1 cellular context compared by ENCODE assay signal in the genomic region with DNA sequence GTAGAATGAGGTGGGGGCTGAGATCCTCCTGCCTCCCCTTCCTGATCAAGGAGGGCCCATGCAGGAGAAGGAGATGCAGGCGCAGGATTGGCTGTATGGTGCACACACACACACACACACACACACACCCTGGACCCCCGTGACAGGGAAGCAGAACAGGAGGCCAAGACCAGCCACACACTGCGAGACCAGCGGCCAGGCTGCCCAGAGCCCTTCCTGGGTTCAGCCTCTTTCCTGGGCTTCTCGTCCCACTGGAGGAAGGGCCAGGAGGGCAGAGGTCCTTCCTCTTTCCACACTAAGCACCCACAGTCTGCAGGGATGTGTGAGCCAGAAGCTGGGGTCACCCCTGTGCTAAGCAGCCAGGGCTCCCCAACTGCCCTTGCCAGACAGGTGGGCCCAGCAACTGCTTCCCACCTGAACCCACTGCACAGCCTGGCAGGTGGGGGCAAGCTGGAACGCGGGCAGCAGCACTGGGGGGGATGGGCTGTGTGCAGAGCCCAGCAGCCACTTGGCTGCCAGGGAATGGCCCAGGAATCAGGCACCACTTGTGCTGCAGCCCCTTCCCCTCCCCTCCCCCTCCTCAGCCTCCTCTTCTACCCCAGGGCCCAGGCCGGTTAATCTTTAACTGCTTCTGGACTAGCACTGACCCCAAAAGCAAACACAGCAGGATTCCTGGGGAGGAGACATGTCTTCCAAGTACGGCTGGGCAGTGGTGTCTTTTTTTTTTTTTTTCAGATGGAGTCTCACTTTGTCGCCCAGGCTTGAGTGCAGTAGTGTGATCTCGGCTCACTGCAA.
A peak's percentile ranks its signal among the peaks of the same experiment; 100 is the strongest.
TF ChIP-seq lines count a peak whose summit lies in the region.

No MANE protein-coding gene starts in this region.

TF ChIP-seq in HepG2, 621 proteins besides CTCF, POLR2A, EP300 and RAD21 (continued from another document and continues in another):
- TF ChIP-seq, protein P1, sequence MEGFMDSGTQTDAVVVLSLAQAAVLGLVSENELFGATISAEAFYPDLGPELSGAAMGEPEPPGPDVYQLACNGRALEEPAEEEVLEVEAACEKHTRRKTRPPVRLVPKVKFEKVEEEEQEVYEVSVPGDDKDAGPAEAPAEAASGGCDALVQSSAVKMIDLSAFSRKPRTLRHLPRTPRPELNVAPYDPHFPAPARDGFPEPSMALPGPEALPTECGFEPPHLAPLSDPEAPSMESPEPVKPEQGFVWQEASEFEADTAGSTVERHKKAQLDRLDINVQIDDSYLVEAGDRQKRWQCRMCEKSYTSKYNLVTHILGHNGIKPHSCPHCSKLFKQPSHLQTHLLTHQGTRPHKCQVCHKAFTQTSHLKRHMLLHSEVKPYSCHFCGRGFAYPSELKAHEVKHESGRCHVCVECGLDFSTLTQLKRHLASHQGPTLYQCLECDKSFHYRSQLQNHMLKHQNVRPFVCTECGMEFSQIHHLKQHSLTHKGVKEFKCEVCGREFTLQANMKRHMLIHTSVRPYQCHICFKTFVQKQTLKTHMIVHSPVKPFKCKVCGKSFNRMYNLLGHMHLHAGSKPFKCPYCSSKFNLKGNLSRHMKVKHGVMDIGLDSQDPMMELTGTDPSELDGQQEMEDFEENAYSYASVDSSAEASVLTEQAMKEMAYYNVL (CRISPR knock-in tag; IDR thresholded peaks at IDR 0.05; ENCODE audit: borderline replicate concordance) = peak; percentile 15; the same call in 1 of the 2 replicates
- TF ChIP-seq RFX3 (CRISPR knock-in tag; IDR thresholded peaks at IDR 0.05) = no peak
- 0 out of 2 replicates have a peak, but pooled peaks have one; percentile 67 for TF ChIP-seq ZNF225 (CRISPR knock-in tag; IDR thresholded peaks at IDR 0.05)
- TF ChIP-seq, protein P2, sequence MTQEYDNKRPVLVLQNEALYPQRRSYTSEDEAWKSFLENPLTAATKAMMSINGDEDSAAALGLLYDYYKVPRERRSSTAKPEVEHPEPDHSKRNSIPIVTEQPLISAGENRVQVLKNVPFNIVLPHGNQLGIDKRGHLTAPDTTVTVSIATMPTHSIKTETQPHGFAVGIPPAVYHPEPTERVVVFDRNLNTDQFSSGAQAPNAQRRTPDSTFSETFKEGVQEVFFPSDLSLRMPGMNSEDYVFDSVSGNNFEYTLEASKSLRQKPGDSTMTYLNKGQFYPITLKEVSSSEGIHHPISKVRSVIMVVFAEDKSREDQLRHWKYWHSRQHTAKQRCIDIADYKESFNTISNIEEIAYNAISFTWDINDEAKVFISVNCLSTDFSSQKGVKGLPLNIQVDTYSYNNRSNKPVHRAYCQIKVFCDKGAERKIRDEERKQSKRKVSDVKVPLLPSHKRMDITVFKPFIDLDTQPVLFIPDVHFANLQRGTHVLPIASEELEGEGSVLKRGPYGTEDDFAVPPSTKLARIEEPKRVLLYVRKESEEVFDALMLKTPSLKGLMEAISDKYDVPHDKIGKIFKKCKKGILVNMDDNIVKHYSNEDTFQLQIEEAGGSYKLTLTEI (CRISPR knock-in tag; conservative IDR thresholded peaks at IDR 0.05) = no peak
- TF ChIP-seq, protein P3, sequence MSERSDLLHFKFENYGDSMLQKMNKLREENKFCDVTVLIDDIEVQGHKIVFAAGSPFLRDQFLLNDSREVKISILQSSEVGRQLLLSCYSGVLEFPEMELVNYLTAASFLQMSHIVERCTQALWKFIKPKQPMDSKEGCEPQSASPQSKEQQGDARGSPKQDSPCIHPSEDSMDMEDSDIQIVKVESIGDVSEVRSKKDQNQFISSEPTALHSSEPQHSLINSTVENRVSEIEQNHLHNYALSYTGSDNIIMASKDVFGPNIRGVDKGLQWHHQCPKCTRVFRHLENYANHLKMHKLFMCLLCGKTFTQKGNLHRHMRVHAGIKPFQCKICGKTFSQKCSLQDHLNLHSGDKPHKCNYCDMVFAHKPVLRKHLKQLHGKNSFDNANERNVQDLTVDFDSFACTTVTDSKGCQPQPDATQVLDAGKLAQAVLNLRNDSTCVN (CRISPR knock-in tag; IDR thresholded peaks at IDR 0.05; ENCODE audit: borderline replicate concordance) = no peak; the same call in 1 of the 2 replicates
- TF ChIP-seq ZNF879 (CRISPR knock-in tag; IDR thresholded peaks at IDR 0.05) = no peak
- peak; percentile 13 for TF ChIP-seq ZEB1 (IDR thresholded peaks at IDR 0.05; ENCODE audit: insufficient replicate concordance, low read depth)
- TF ChIP-seq FOXJ3 (CRISPR knock-in tag; IDR thresholded peaks at IDR 0.05; ENCODE audit: borderline replicate concordance) = no peak
- TF ChIP-seq HNRNPL (IDR thresholded peaks at IDR 0.05; ENCODE audit: low read depth, low read length) = peak; percentile 94
- no peak for TF ChIP-seq ZNF615 (CRISPR knock-in tag; IDR thresholded peaks at IDR 0.05; ENCODE audit: borderline replicate concordance)
- no peak for TF ChIP-seq SIN3B (IDR thresholded peaks at IDR 0.05; ENCODE audit: low read length)
- TF ChIP-seq SMAD3 (CRISPR knock-in tag; IDR thresholded peaks at IDR 0.05) = no peak
- no peak for TF ChIP-seq NFYC (CRISPR knock-in tag; IDR thresholded peaks at IDR 0.05)
- 0 out of 2 replicates have a peak, but pooled peaks have one; percentile 30 for TF ChIP-seq ARNT2 (CRISPR knock-in tag; IDR thresholded peaks at IDR 0.05; ENCODE audit: low read depth)
- TF ChIP-seq CCDC6 (CRISPR knock-in tag; IDR thresholded peaks at IDR 0.05) = peak; percentile 80
- peak; percentile 64 for TF ChIP-seq NR2C2 (CRISPR knock-in tag; IDR thresholded peaks at IDR 0.05; ENCODE audit: borderline replicate concordance)
- TF ChIP-seq, protein P4, sequence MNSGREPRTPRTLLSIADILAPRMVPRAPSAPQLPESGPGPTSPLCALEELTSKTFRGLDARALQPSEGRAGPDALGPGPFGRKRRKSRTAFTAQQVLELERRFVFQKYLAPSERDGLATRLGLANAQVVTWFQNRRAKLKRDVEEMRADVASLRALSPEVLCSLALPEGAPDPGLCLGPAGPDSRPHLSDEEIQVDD (CRISPR knock-in tag; IDR thresholded peaks at IDR 0.05; ENCODE audit: borderline replicate concordance) = no peak
- TF ChIP-seq HDAC1 (CRISPR knock-in tag; IDR thresholded peaks at IDR 0.05) = peak; percentile 72
- peak; percentile 68 for TF ChIP-seq GATAD2A (CRISPR knock-in tag; IDR thresholded peaks at IDR 0.05)
- TF ChIP-seq, protein P5, sequence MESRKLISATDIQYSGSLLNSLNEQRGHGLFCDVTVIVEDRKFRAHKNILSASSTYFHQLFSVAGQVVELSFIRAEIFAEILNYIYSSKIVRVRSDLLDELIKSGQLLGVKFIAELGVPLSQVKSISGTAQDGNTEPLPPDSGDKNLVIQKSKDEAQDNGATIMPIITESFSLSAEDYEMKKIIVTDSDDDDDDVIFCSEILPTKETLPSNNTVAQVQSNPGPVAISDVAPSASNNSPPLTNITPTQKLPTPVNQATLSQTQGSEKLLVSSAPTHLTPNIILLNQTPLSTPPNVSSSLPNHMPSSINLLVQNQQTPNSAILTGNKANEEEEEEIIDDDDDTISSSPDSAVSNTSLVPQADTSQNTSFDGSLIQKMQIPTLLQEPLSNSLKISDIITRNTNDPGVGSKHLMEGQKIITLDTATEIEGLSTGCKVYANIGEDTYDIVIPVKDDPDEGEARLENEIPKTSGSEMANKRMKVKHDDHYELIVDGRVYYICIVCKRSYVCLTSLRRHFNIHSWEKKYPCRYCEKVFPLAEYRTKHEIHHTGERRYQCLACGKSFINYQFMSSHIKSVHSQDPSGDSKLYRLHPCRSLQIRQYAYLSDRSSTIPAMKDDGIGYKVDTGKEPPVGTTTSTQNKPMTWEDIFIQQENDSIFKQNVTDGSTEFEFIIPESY (CRISPR knock-in tag; IDR thresholded peaks at IDR 0.05) = no peak
- TF ChIP-seq ZNF619 (CRISPR knock-in tag; IDR thresholded peaks at IDR 0.05) = peak; percentile 69; the same call in 1 of the 2 replicates
- no peak for TF ChIP-seq ZFAT (CRISPR knock-in tag; conservative IDR thresholded peaks at IDR 0.05)
- TF ChIP-seq, protein P6, sequence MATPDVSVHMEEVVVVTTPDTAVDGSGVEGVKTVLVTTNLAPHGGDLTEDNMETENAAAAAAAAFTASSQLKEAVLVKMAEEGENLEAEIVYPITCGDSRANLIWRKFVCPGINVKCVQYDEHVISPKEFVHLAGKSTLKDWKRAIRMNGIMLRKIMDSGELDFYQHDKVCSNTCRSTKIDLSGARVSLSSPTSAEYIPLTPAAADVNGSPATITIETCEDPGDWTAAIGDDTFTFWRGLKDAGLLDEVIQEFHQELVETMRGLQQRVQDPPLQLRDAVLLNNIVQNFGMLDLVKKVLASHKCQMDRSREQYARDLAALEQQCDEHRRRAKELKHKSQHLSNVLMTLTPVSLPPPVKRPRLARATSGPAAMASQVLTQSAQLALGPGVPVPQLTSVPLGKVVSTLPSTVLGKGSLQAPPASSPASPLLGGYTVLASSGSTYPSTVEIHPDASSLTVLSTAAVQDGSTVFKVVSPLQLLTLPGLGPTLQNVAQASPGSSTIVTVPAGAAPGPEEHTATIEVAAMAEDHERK (CRISPR knock-in tag; IDR thresholded peaks at IDR 0.05; ENCODE audit: low read depth) = no peak
- no peak for TF ChIP-seq MATR3 (CRISPR knock-in tag; IDR thresholded peaks at IDR 0.05)
- no peak for TF ChIP-seq POLR2AphosphoS2 (IDR thresholded peaks at IDR 0.05; ENCODE audit: low read depth, low read length)
- no peak for TF ChIP-seq STAT5B (CRISPR knock-in tag; IDR thresholded peaks at IDR 0.05)
- TF ChIP-seq PTBP1 (IDR thresholded peaks at IDR 0.05; ENCODE audit: low read depth, low read length, poor library complexity, severe bottlenecking) = no peak
- TF ChIP-seq ZFP36 (IDR thresholded peaks at IDR 0.05; ENCODE audit: borderline replicate concordance, low read depth, low read length, partially characterized antibody) = no peak
- no peak for TF ChIP-seq NCOR1 (IDR thresholded peaks at IDR 0.05; ENCODE audit: borderline replicate concordance, low read length)
- TF ChIP-seq, protein P7, sequence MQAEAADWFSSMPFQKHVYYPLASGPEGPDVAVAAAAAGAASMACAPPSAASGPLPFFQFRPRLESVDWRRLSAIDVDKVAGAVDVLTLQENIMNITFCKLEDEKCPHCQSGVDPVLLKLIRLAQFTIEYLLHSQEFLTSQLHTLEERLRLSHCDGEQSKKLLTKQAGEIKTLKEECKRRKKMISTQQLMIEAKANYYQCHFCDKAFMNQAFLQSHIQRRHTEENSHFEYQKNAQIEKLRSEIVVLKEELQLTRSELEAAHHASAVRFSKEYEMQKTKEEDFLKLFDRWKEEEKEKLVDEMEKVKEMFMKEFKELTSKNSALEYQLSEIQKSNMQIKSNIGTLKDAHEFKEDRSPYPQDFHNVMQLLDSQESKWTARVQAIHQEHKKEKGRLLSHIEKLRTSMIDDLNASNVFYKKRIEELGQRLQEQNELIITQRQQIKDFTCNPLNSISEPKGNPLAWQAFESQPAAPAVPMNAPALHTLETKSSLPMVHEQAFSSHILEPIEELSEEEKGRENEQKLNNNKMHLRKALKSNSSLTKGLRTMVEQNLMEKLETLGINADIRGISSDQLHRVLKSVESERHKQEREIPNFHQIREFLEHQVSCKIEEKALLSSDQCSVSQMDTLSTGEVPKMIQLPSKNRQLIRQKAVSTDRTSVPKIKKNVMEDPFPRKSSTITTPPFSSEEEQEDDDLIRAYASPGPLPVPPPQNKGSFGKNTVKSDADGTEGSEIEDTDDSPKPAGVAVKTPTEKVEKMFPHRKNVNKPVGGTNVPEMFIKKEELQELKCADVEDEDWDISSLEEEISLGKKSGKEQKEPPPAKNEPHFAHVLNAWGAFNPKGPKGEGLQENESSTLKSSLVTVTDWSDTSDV (CRISPR knock-in tag; IDR thresholded peaks at IDR 0.05) = no peak
- no peak for TF ChIP-seq KMT2B (CRISPR knock-in tag; IDR thresholded peaks at IDR 0.05)
- TF ChIP-seq SP2 (CRISPR knock-in tag; IDR thresholded peaks at IDR 0.05) = no peak
- peak; percentile 47; the same call in 1 of the 2 replicates for TF ChIP-seq TGIF2 (CRISPR knock-in tag; IDR thresholded peaks at IDR 0.05)
- TF ChIP-seq FOXA1 (IDR thresholded peaks at IDR 0.05) = no peak
- TF ChIP-seq FOXA1 (CRISPR knock-in tag; IDR thresholded peaks at IDR 0.05) = peak; percentile 80
- TF ChIP-seq ZMYM2 (CRISPR knock-in tag; IDR thresholded peaks at IDR 0.05) = no peak
- TF ChIP-seq ZNF841 (CRISPR knock-in tag; IDR thresholded peaks at IDR 0.05; ENCODE audit: borderline replicate concordance) = no peak
- no peak for TF ChIP-seq ZNF263 (CRISPR knock-in tag; IDR thresholded peaks at IDR 0.05)
- TF ChIP-seq, protein P8, sequence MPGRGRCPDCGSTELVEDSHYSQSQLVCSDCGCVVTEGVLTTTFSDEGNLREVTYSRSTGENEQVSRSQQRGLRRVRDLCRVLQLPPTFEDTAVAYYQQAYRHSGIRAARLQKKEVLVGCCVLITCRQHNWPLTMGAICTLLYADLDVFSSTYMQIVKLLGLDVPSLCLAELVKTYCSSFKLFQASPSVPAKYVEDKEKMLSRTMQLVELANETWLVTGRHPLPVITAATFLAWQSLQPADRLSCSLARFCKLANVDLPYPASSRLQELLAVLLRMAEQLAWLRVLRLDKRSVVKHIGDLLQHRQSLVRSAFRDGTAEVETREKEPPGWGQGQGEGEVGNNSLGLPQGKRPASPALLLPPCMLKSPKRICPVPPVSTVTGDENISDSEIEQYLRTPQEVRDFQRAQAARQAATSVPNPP (CRISPR knock-in tag; IDR thresholded peaks at IDR 0.05) = no peak
- no peak for TF ChIP-seq TAF15 (IDR thresholded peaks at IDR 0.05; ENCODE audit: low read depth, low read length, poor library complexity, severe bottlenecking)
- peak; percentile 71; the same call in 1 of the 2 replicates for TF ChIP-seq ZMAT3 (CRISPR knock-in tag; conservative IDR thresholded peaks at IDR 0.05)
- TF ChIP-seq, protein P9, sequence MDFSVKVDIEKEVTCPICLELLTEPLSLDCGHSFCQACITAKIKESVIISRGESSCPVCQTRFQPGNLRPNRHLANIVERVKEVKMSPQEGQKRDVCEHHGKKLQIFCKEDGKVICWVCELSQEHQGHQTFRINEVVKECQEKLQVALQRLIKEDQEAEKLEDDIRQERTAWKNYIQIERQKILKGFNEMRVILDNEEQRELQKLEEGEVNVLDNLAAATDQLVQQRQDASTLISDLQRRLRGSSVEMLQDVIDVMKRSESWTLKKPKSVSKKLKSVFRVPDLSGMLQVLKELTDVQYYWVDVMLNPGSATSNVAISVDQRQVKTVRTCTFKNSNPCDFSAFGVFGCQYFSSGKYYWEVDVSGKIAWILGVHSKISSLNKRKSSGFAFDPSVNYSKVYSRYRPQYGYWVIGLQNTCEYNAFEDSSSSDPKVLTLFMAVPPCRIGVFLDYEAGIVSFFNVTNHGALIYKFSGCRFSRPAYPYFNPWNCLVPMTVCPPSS (IDR thresholded peaks at IDR 0.05) = no peak
- no peak for TF ChIP-seq ZSCAN20 (CRISPR knock-in tag; IDR thresholded peaks at IDR 0.05; ENCODE audit: borderline replicate concordance)
- no peak for TF ChIP-seq RORA (CRISPR knock-in tag; IDR thresholded peaks at IDR 0.05)
- TF ChIP-seq SALL1 (CRISPR knock-in tag; IDR thresholded peaks at IDR 0.05) = peak; percentile 61
- TF ChIP-seq ZNF292 (CRISPR knock-in tag; IDR thresholded peaks at IDR 0.05; ENCODE audit: borderline replicate concordance, low read depth) = peak; percentile 68; the same call in 1 of the 2 replicates
- TF ChIP-seq ZNF251 (CRISPR knock-in tag; IDR thresholded peaks at IDR 0.05) = no peak
- TF ChIP-seq CENPT (CRISPR knock-in tag; IDR thresholded peaks at IDR 0.05; ENCODE audit: low read depth) = peak; percentile 20; the same call in 1 of the 2 replicates
- TF ChIP-seq RCOR2 (CRISPR knock-in tag; IDR thresholded peaks at IDR 0.05) = peak; percentile 31; the same call in 1 of the 2 replicates
